ENCODE assay signal across 17 cellular contexts in the genomic region with DNA sequence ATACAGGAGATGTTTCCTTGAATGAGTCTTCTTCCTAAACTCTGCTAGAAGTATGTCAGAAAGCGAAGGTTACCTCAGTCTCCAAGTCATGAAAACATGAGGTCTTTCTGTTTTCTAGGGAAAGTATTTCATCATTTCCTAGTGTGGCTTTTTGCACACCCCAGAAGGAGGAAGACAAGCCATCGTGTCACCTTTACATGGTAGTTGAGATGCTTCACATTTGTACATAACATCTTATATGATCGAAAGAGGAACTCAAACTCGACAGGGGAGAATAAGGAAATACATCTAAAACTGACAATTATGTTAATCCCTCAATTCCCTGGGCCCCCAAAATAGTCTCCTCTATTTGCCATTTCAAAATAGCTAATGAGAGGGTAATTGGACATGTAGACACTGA.
DNase-seq lines count a peak whose midpoint lies in the region; ATAC-seq lines count a peak whose summit lies in the region.
"Had no signal": no experiment of that assay in that cellular context is flagged by ENCODE, and none has a peak within 500 bp of the region (broad histone marks: within the 10 kb centered on the region; RNA-seq: fewer than 3 reads in every experiment).

No MANE protein-coding gene starts in this region.

- H3K4me3 ChIP-seq in BLaER1 treated with 17β-estradiol and CSF1 and Interleukin-3, amounts not matched to agents 10 nM and 100 nM = no peak overlapping the region
- H3K4me3 ChIP-seq: lung, upper lobe of left lung had no signal

- no peaks in the 10 kb centered on the region for H4K20me1 ChIP-seq in BLaER1 treated with 17β-estradiol and CSF1 and Interleukin-3, amounts not matched to agents 10 nM and 100 nM

- H3K36me3 Mint-ChIP-seq in activated naive CD8-positive, alpha-beta T cell treated with anti-CD3 and anti-CD28 coated beads for 36 hours = peaks cover 15% of the 10 kb centered on the region

- H3K4me2 ChIP-seq in BLaER1 treated with 17β-estradiol and CSF1 and Interleukin-3, amounts not matched to agents 10 nM and 100 nM = peak overlapping the region in 8 of 11 experiments; percentile 12 to 52 (median 32); a peak in 12 of 22 replicates

- DNase-seq in NOMO-1 treated with dmso at 0.1 percent for 144 hours (lab: John Stamatoyannopoulos, UW; ENCODE audit: unreplicated experiment) = peak; percentile 64
- DNase-seq in activated naive CD8-positive, alpha-beta T cell treated with anti-CD3 and anti-CD28 coated beads for 36 hours = no peak
- no peak for DNase-seq in stimulated activated CD4-positive, alpha-beta T cell treated with anti-CD3 and anti-CD28 coated beads, Interleukin-4, amount 100 ng/mL, for 4 hours
- no peak for DNase-seq in activated CD8-positive, alpha-beta memory T cell treated with anti-CD3 and anti-CD28 coated beads, Interleukin-2, amount 50 U/mL, for 48 hours
- DNase-seq in activated CD4-positive, alpha-beta T cell treated with anti-CD3 and anti-CD28 coated beads, Interleukin-2, amount 50 U/mL, for 4 hours = no peak
- DNase-seq: activated naive CD4-positive, alpha-beta T cell; Caco-2; NCI-H1694; NCI-H2227 treated with DMSO at 0.1 percent for 48 hours; NCI-H82; stimulated activated naive CD4-positive, alpha-beta T cell; T-helper 2 cell; upper lobe of left lung had no signal

- H3K36me3 ChIP-seq in BLaER1 treated with 17β-estradiol and CSF1 and Interleukin-3, amounts not matched to agents 10 nM and 100 nM = peaks cover 0 to 9% (median 0%) of the 10 kb centered on the region in 11 experiments; a peak in 1 of 22 replicates
- H3K36me3 ChIP-seq: upper lobe of left lung had no signal

- peaks cover 9 to 29% (median 23%) of the 10 kb centered on the region in 10 experiments; a peak in 19 of 20 replicates for H3K4me1 ChIP-seq in BLaER1 treated with 17β-estradiol and CSF1 and Interleukin-3, amounts not matched to agents 10 nM and 100 nM
- H3K4me1 ChIP-seq: Caco-2 had no signal

- H3K4me1 Mint-ChIP-seq in activated naive CD8-positive, alpha-beta T cell treated with anti-CD3 and anti-CD28 coated beads for 36 hours = peaks cover 31% of the 10 kb centered on the region

- no peak overlapping the region for H3K4me3 Mint-ChIP-seq in activated naive CD8-positive, alpha-beta T cell treated with anti-CD3 and anti-CD28 coated beads for 36 hours

- H3K27ac ChIP-seq in BLaER1 treated with 17β-estradiol and CSF1 and Interleukin-3, amounts not matched to agents 10 nM and 100 nM = peak overlapping the region in 4 of 11 experiments; percentile 10 to 19 (median 17); a peak in 3 of 22 replicates
- H3K27ac ChIP-seq: upper lobe of left lung had no signal

- H3K27ac Mint-ChIP-seq in activated naive CD8-positive, alpha-beta T cell treated with anti-CD3 and anti-CD28 coated beads for 36 hours = peak overlapping the region; percentile 79

- H3K9ac ChIP-seq in BLaER1 treated with 17β-estradiol and CSF1 and Interleukin-3, amounts not matched to agents 10 nM and 100 nM = no peak overlapping the region

- H3K9me3 ChIP-seq in BLaER1 treated with 17β-estradiol and CSF1 and Interleukin-3, amounts not matched to agents 10 nM and 100 nM (replicated peaks in 1 of 11) = peaks cover 17 to 46% (median 41%) of the 10 kb centered on the region in 11 experiments
- H3K9me3 ChIP-seq: Caco-2, upper lobe of left lung had no signal

- H3K9me3 Mint-ChIP-seq in activated naive CD8-positive, alpha-beta T cell treated with anti-CD3 and anti-CD28 coated beads for 36 hours = peaks cover 18% of the 10 kb centered on the region

- ATAC-seq in HG02885 (IDR thresholded peaks at IDR 0.05; ENCODE audit: poor library complexity, unreplicated experiment) = peak; percentile 42
- ATAC-seq in HG03457 (IDR thresholded peaks at IDR 0.05; ENCODE audit: unreplicated experiment) = no peak

- no peaks in the 10 kb centered on the region for H3K27me3 Mint-ChIP-seq in activated naive CD8-positive, alpha-beta T cell treated with anti-CD3 and anti-CD28 coated beads for 36 hours

- H3K27me3 ChIP-seq in BLaER1 treated with 17β-estradiol and CSF1 and Interleukin-3, amounts not matched to agents 10 nM and 100 nM = no peaks in the 10 kb centered on the region
- H3K27me3 ChIP-seq: upper lobe of left lung had no signal
